ENCODE assay signal across 11 cellular contexts in genomic region chr16:21698169-21699032, GRCh38. TPM values are rescaled to one million over a fixed set of nuclear protein-coding genes. Genes with fewer than 3 reads are reported as not detected.
"Had no signal": no experiment of that assay in that cellular context is flagged by ENCODE, and none has a peak within 500 bp of the region (broad histone marks: within the 10 kb centered on the region; RNA-seq: fewer than 3 reads in every experiment).

No MANE protein-coding gene starts in this region.

- H3K4me1 ChIP-seq: transverse colon had no signal

- DNase-seq: activated CD4-positive, alpha-beta T cell treated with anti-CD3 and anti-CD28 coated beads, Interleukin-2, amount 50 U/mL, for 1 hour; brain microvascular endothelial cell; cerebellar nuclear complex; erythroblast; hippocampal formation; posterior cingulate gyrus; right cardiac atrium; T-helper 2 cell; transverse colon had no signal

- H3K27me3 ChIP-seq: brain microvascular endothelial cell, transverse colon had no signal

- H3K36me3 ChIP-seq: brain microvascular endothelial cell, transverse colon had no signal

- H3K27ac ChIP-seq: brain microvascular endothelial cell, transverse colon had no signal

- H3K4me3 ChIP-seq: transverse colon had no signal

- H3K9me3 ChIP-seq: transverse colon had no signal

RNA-seq across cellular contexts. Expression of gene OTOA, which starts 34.6 kb away (rescaled TPM):
- total RNA-seq: activated T-helper 2 cell treated with anti-CD3 and anti-CD28 coated beads, Interferon-gamma antibody, Interleukin-2, Interleukin-4, amounts not matched to agents 10 μg/mL and 5 μg/mL and 100 μg/mL, durations not matched to agents 14 hours and 24 hours and 36 hours; lower leg skin; right cardiac atrium had no signal

RNA-seq across cellular contexts. Expression of gene IGSF6, which starts 46.0 kb away (rescaled TPM):
- total RNA-seq: activated T-helper 2 cell treated with anti-CD3 and anti-CD28 coated beads, Interferon-gamma antibody, Interleukin-2, Interleukin-4, amounts not matched to agents 10 μg/mL and 5 μg/mL and 100 μg/mL, durations not matched to agents 14 hours and 24 hours and 36 hours had no signal
